9 cellular contexts compared by ENCODE assay signal in genomic region chr2:241443486-241444223, GRCh38.
DNase-seq lines count a peak whose midpoint lies in the region; ATAC-seq and TF ChIP-seq lines count a peak whose summit lies in the region.
"Had no signal": no experiment of that assay in that cellular context is flagged by ENCODE, and none has a peak within 500 bp of the region (broad histone marks: within the 10 kb centered on the region; RNA-seq: fewer than 3 reads in every experiment).

No MANE protein-coding gene starts in this region.

- peak; percentile 79 for DNase-seq in LHCN-M2 (ENCODE audit: low read depth)
- peak; percentile 93 for DNase-seq in mammary epithelial cell
- peak; percentile 85 for DNase-seq in stimulated activated CD4-positive, alpha-beta T cell treated with anti-CD3 and anti-CD28 coated beads, Interleukin-4, amount 100 ng/mL, for 1 hour
- DNase-seq in osteocyte (ENCODE audit: extremely low spot score, unreplicated experiment), result no peak

- H3K4me1 ChIP-seq in mammary epithelial cell (ENCODE audit: insufficient read depth, low read length), result peaks cover 5% of the 10 kb centered on the region

- 53% methylated on average over 4 of the region's 6 CpGs for WGBS in mammary epithelial cell (ENCODE audit: low coverage, missing lambda C conversion rate)

- H3K9me3 ChIP-seq in mammary epithelial cell (replicated peaks; ENCODE audit: insufficient read depth, low read length), result no peaks in the 10 kb centered on the region

- H3K79me2 ChIP-seq in mammary epithelial cell (ENCODE audit: insufficient read depth, low read length), result no peaks in the 10 kb centered on the region

- H2AFZ ChIP-seq in mammary epithelial cell (ENCODE audit: low read depth, low read length), result no peak overlapping the region

- H3K27me3 ChIP-seq in mammary epithelial cell (ENCODE audit: insufficient read depth, low read length), result peaks cover 6% of the 10 kb centered on the region

- H3K9ac ChIP-seq in mammary epithelial cell (ENCODE audit: insufficient read depth, low read length), result no peak overlapping the region

- H3K9me3 Mint-ChIP-seq in osteocyte (ENCODE audit: unreplicated experiment), result no peaks in the 10 kb centered on the region
- H3K9me3 Mint-ChIP-seq: nephron had no signal

- peaks cover 10% of the 10 kb centered on the region for H4K20me1 ChIP-seq in mammary epithelial cell (ENCODE audit: insufficient read depth, low read length)

- TSS peak; percentile 11 for BruUV-seq in mammary epithelial cell (replicated peaks; lab: Mats Ljungman, UMichigan)

- H3K27ac Mint-ChIP-seq in osteocyte (ENCODE audit: unreplicated experiment), result no peak overlapping the region
- H3K27ac Mint-ChIP-seq: nephron had no signal

- no peak overlapping the region for H3K4me3 ChIP-seq in mammary epithelial cell (replicated peaks in 1 of 3; ENCODE audit: insufficient read depth in 1 of 3, low read depth in 2 of 3, low read length in 3 of 3)

- in situ Hi-C loops in mammary epithelial cell (cut with MboI; ENCODE audit: low sequenced_read_pairs in 2 of 2), result no loop called here

- CTCF ChIA-PET in mammary epithelial cell (lab: Charles Lee; ENCODE audit: low non-redundant PET), result no interaction called here

- dilution Hi-C loops in mammary epithelial cell (cut with HindIII; ENCODE audit: low sequenced_read_pairs), result no loop called here

- H3K36me3 Mint-ChIP-seq in osteocyte (ENCODE audit: unreplicated experiment), result peaks cover 19% of the 10 kb centered on the region

- H3K4me2 ChIP-seq in mammary epithelial cell (ENCODE audit: insufficient read depth, low read depth, low read length), result no peak overlapping the region

- peaks cover 2% of the 10 kb centered on the region for H3K36me3 ChIP-seq in mammary epithelial cell (ENCODE audit: insufficient read depth, low read length)

- TF ChIP-seq CTCF in VCaP (conservative IDR thresholded peaks at IDR 0.05) (no peak), mammary epithelial cell (conservative IDR thresholded peaks at IDR 0.05 in 1 of 2, IDR thresholded peaks at IDR 0.05 in 1 of 2; ENCODE audit: extremely low read depth in 1 of 2, insufficient read depth in 1 of 2, low read depth in 1 of 2, low read length in 2 of 2) (no peak), osteocyte (IDR thresholded peaks at IDR 0.05) (no peak)

- H3K4me3 Mint-ChIP-seq in osteocyte (ENCODE audit: unreplicated experiment), result no peak overlapping the region
- H3K4me3 Mint-ChIP-seq: nephron had no signal

- no peaks in the 10 kb centered on the region for H3K27me3 Mint-ChIP-seq in osteocyte (ENCODE audit: unreplicated experiment)

- ATAC-seq in GM18502 (IDR thresholded peaks at IDR 0.05; ENCODE audit: poor library complexity, unreplicated experiment) (peak; percentile 52), HG03039 (IDR thresholded peaks at IDR 0.05; ENCODE audit: unreplicated experiment) (no peak), HG02571 (IDR thresholded peaks at IDR 0.05; ENCODE audit: unreplicated experiment) (no peak)

- H3K27ac ChIP-seq in VCaP (peak overlapping the region; percentile 5; the same call in 1 of the 2 replicates), mammary epithelial cell (ENCODE audit: insufficient read depth, low read depth, low read length) (no peak overlapping the region)

- intact Hi-C loops in mammary epithelial cell (cut with micrococcal nuclease), result no loop called here

- no peaks in the 10 kb centered on the region for H3K4me1 Mint-ChIP-seq in osteocyte (ENCODE audit: unreplicated experiment)
- H3K4me1 Mint-ChIP-seq: nephron had no signal
